In genomic region chr18:50320719-50321118, GRCh38 we compare ENCODE assay signal across 12 cellular contexts. TPM values are rescaled to one million over a fixed set of nuclear protein-coding genes. Genes with fewer than 3 reads are reported as not detected.
A peak's percentile ranks its signal among the peaks of the same experiment; 100 is the strongest.
DNase-seq lines count a peak whose midpoint lies in the region; ATAC-seq, FAIRE-seq and TF ChIP-seq lines count a peak whose summit lies in the region.
"Had no signal": no experiment of that assay in that cellular context is flagged by ENCODE, and none has a peak within 500 bp of the region (broad histone marks: within the 10 kb centered on the region; RNA-seq: fewer than 3 reads in every experiment).

No MANE protein-coding gene starts in this region.

- H3K36me3 ChIP-seq in CD8-positive, alpha-beta T cell (ENCODE audit: insufficient read depth, low read length): no peaks in the 10 kb centered on the region
- no peaks in the 10 kb centered on the region for H3K36me3 ChIP-seq in SU-DHL-6 (ENCODE audit: low read length)
- H3K36me3 ChIP-seq: SJSA1 had no signal

- intact Hi-C loops in CD8-positive, alpha-beta T cell (cut with DNase I, micrococcal nuclease): no loop called here

- H2AFZ ChIP-seq in SU-DHL-6 (ENCODE audit: low read depth, low read length, severe bottlenecking): peak overlapping the region; percentile 17

- no peaks in the 10 kb centered on the region for H3K9me2 ChIP-seq in SU-DHL-6 (replicated peaks; ENCODE audit: insufficient read depth, low read length)

- no peak for DNase-seq in CD8-positive, alpha-beta T cell
- no peak for DNase-seq in GM19239 (ENCODE audit: insufficient read length, low spot score)
- DNase-seq in NCI-H187 treated with DMSO at 0.1 percent for 48 hours (lab: John Stamatoyannopoulos, UW): no peak
- no peak for DNase-seq in activated effector memory CD4-positive, alpha-beta T cell treated with Interleukin-2 at 50 U/mL for 16 hours
- no peak for DNase-seq in T1000 (lab: John Stamatoyannopoulos, UW)
- no peak for DNase-seq in DMS 273 (lab: John Stamatoyannopoulos, UW; ENCODE audit: unreplicated experiment)
- DNase-seq: NCI-H446 treated with DMSO at 0.1 percent for 48 hours had no signal

- no peak overlapping the region for H3K9ac ChIP-seq in SU-DHL-6 (ENCODE audit: low read length)

- H3K36me3 Mint-ChIP-seq in CD8-positive, alpha-beta T cell: no peaks in the 10 kb centered on the region

- peak overlapping the region; percentile 38 for H3K4me3 Mint-ChIP-seq in CD8-positive, alpha-beta T cell

- peak; percentile 89 for FAIRE-seq in GM19239 (lab: Jason Lieb, UNC)
- FAIRE-seq: astrocyte had no signal

- peaks cover 11% of the 10 kb centered on the region for H3K4me1 Mint-ChIP-seq in CD8-positive, alpha-beta T cell (ENCODE audit: low read depth)

- peak overlapping the region; percentile 53 for H3K4me2 ChIP-seq in SU-DHL-6 (ENCODE audit: low read depth, low read length, poor library complexity, severe bottlenecking)

- CTCF ChIA-PET in CD8-positive, alpha-beta T cell (lab: Charles Lee): no interaction called here

- H4K20me1 ChIP-seq in SU-DHL-6 (ENCODE audit: low read depth, low read length): no peaks in the 10 kb centered on the region

- TF ChIP-seq CTCF in CD8-positive, alpha-beta T cell (IDR thresholded peaks at IDR 0.05): no peak
- no peak for TF ChIP-seq CTCF in SU-DHL-6 (IDR thresholded peaks at IDR 0.05; ENCODE audit: insufficient read depth, low read length, poor library complexity, severe bottlenecking)

- no peaks in the 10 kb centered on the region for H3K4me1 ChIP-seq in CD8-positive, alpha-beta T cell (ENCODE audit: insufficient read depth, low read length)
- H3K4me1 ChIP-seq: SJSA1 had no signal

- H3K27ac ChIP-seq in CD8-positive, alpha-beta T cell (ENCODE audit: low read depth, low read length): no peak overlapping the region
- H3K27ac ChIP-seq in SU-DHL-6 (ENCODE audit: low read depth, low read length): no peak overlapping the region
- H3K27ac ChIP-seq: SJSA1 had no signal

- ATAC-seq in CD8-positive, alpha-beta T cell: peak; percentile 34
- peak; percentile 88 for ATAC-seq in HG02981 (IDR thresholded peaks at IDR 0.05; ENCODE audit: unreplicated experiment)
- ATAC-seq: HCT116 had no signal

- POLR2A ChIA-PET in CD8-positive, alpha-beta T cell (lab: Charles Lee): no interaction called here

- H3K9me3 Mint-ChIP-seq in CD8-positive, alpha-beta T cell: no peaks in the 10 kb centered on the region

- H3K27me3 ChIP-seq in CD8-positive, alpha-beta T cell (ENCODE audit: insufficient read depth, low read length): no peaks in the 10 kb centered on the region
- H3K27me3 ChIP-seq in SU-DHL-6 (ENCODE audit: low read length): no peaks in the 10 kb centered on the region; the same call in 1 of the 2 replicates

- H3K4me3 ChIP-seq in CD8-positive, alpha-beta T cell (ENCODE audit: low read depth, low read length): no peak overlapping the region
- H3K4me3 ChIP-seq in SU-DHL-6 (ENCODE audit: insufficient read depth, low read length, poor library complexity, severe bottlenecking): peak overlapping the region; percentile 3
- H3K4me3 ChIP-seq: SJSA1 had no signal

- no peaks in the 10 kb centered on the region for H3K9me3 ChIP-seq in CD8-positive, alpha-beta T cell (ENCODE audit: low read length)
- H3K9me3 ChIP-seq in SU-DHL-6 (ENCODE audit: insufficient read depth, low read length): no peaks in the 10 kb centered on the region
- H3K9me3 ChIP-seq: SJSA1 had no signal

- H3K27ac Mint-ChIP-seq in CD8-positive, alpha-beta T cell: no peak overlapping the region

- H3K79me2 ChIP-seq in SU-DHL-6 (ENCODE audit: insufficient read depth, low read length): no peaks in the 10 kb centered on the region

- H3K27me3 Mint-ChIP-seq in CD8-positive, alpha-beta T cell (ENCODE audit: low read depth): peaks cover 3% of the 10 kb centered on the region

- H3F3A ChIP-seq in SU-DHL-6 (ENCODE audit: insufficient read depth): peaks cover 8% of the 10 kb centered on the region

RNA-seq across cellular contexts. Expression of gene CXXC1, which starts 33.2 kb away (rescaled TPM):
- total RNA-seq in CD8-positive, alpha-beta T cell: 100 to 1,000 TPM; 107 to 119 TPM

RNA-seq across cellular contexts. Expression of gene MBD1, which starts 39.4 kb away (rescaled TPM):
- 10 to 100 TPM; 88.5 to 96.0 TPM for total RNA-seq in CD8-positive, alpha-beta T cell

RNA-seq across cellular contexts. Expression of gene SKA1, which starts 54.1 kb away (rescaled TPM):
- under 1 TPM; 0.22 to 0.27 TPM for total RNA-seq in CD8-positive, alpha-beta T cell

RNA-seq across cellular contexts. Expression of gene CFAP53, which starts 54.4 kb away (rescaled TPM):
- under 1 TPM; 0.22 to 0.36 TPM for total RNA-seq in CD8-positive, alpha-beta T cell
